In the genomic region with DNA sequence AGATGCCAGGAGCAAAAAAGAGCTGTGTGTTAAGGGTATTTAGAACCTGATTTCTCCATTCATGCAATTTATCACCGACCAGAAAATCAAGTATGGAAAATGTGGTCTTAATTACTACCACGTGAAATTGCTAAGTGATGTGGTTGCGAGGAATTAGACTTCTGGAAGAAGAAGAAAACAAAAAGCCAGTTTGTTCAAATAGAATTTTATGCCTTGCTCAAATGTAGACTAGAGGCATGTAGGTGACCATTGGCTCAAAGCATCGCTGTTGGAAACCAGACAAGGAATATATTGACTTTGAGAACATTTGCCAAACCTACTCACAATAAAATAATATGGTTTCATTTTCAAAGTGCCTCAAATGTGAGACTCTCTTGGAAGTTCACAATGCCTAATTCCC, we compare ENCODE assay signal across 15 cellular contexts.
"Had no signal": no experiment of that assay in that cellular context is flagged by ENCODE, and none has a peak within 500 bp of the region (broad histone marks: within the 10 kb centered on the region; RNA-seq: fewer than 3 reads in every experiment).

No MANE protein-coding gene starts in this region.

- H3K27me3 ChIP-seq: cardiac muscle cell, colonic mucosa, heart left ventricle, neural progenitor cell, pancreas, tibial nerve had no signal

- H3K4me3 ChIP-seq: cardiac muscle cell, colonic mucosa, heart left ventricle, neural progenitor cell, pancreas, skin epidermis, tibial nerve had no signal

- H3K4me2 ChIP-seq: neural progenitor cell had no signal

- H2AFZ ChIP-seq: neural progenitor cell had no signal

- H3K4me1 ChIP-seq: colonic mucosa, foreskin keratinocyte, pancreas had no signal

- H3K36me3 ChIP-seq: cardiac muscle cell, colonic mucosa, heart left ventricle, neural progenitor cell, pancreas, tibial nerve had no signal

- H3K9ac ChIP-seq: neural progenitor cell had no signal

- H3K9me3 ChIP-seq: colonic mucosa, heart left ventricle, pancreas, tibial nerve had no signal

- H3K27ac ChIP-seq: cardiac muscle cell, colonic mucosa, foreskin keratinocyte, heart left ventricle, neural progenitor cell, pancreas had no signal

- DNase-seq: activated CD4-positive, alpha-beta T cell treated with anti-CD3 and anti-CD28 coated beads, Interleukin-2, amount 50 U/mL, for 48 hours; activated CD8-positive, alpha-beta memory T cell treated with anti-CD3 and anti-CD28 coated beads, Interleukin-2, amount 10 ng/mL, durations not matched to agents 7 days and 5 days; activated effector memory CD4-positive, alpha-beta T cell treated with anti-CD3 and anti-CD28 coated beads, Interleukin-2, amount 50 U/mL, for 16 hours; activated T-cell treated with anti-CD3 and anti-CD28 coated beads, Interleukin-2, amount 50 U/mL, for 24 hours; colonic mucosa; foreskin keratinocyte; heart left ventricle; islet precursor cell; left ventricle myocardium superior; pancreas had no signal

- ATAC-seq: activated CD8-positive, alpha-beta memory T cell treated with anti-CD3 and anti-CD28 coated beads, Interleukin-2, amount 10 ng/mL, durations not matched to agents 7 days and 5 days; activated naive CD4-positive, alpha-beta T cell treated with anti-CD3 and anti-CD28 coated beads, Interleukin-2, amount 50 U/mL, for 72 hours; foreskin keratinocyte; heart left ventricle; left ventricle myocardium superior; pancreas had no signal
